Comparison of ENCODE assay signal across 1 cellular context in genomic region chr3:123317716-123318115, GRCh38.
TF ChIP-seq lines count a peak whose summit lies in the region.

No MANE protein-coding gene starts in this region.

TF ChIP-seq in H1, 55 proteins besides CTCF, POLR2A, EP300 and RAD21 (continued from another document):
- TF ChIP-seq E2F6 (IDR thresholded peaks at IDR 0.05), result no peak
- no peak for TF ChIP-seq TAF1 (IDR thresholded peaks at IDR 0.05; ENCODE audit: low read depth, low read length)
- no peak for TF ChIP-seq CREB1 (IDR thresholded peaks at IDR 0.05)
- no peak for TF ChIP-seq JUND (IDR thresholded peaks at IDR 0.05; ENCODE audit: low read length)
- TF ChIP-seq CHD2 (IDR thresholded peaks at IDR 0.05; ENCODE audit: low read length), result no peak
- TF ChIP-seq SIN3A (conservative IDR thresholded peaks at IDR 0.05 in 1 of 2, IDR thresholded peaks at IDR 0.05 in 1 of 2; ENCODE audit: low read depth in 1 of 2, low read length in 2 of 2), result no peak
- no peak for TF ChIP-seq JUN (IDR thresholded peaks at IDR 0.05; ENCODE audit: low read depth, low read length)
- no peak for TF ChIP-seq GABPA (IDR thresholded peaks at IDR 0.05; ENCODE audit: borderline replicate concordance, insufficient read depth, low read length)
- TF ChIP-seq POLR2AphosphoS5 (IDR thresholded peaks at IDR 0.05; ENCODE audit: low read depth, low read length), result no peak
- no peak for TF ChIP-seq EGR1 (IDR thresholded peaks at IDR 0.05; ENCODE audit: borderline replicate concordance, low read depth, low read length)
- TF ChIP-seq KDM4A (IDR thresholded peaks at IDR 0.05; ENCODE audit: low read depth, low read length, severe bottlenecking), result no peak
- no peak for TF ChIP-seq MAX (IDR thresholded peaks at IDR 0.05)
- TF ChIP-seq FOSL1 (IDR thresholded peaks at IDR 0.05; ENCODE audit: insufficient read depth, low read depth, low read length), result no peak
- no peak for TF ChIP-seq CHD1 (IDR thresholded peaks at IDR 0.05; ENCODE audit: low read depth, low read length)
- TF ChIP-seq SP1 (IDR thresholded peaks at IDR 0.05; ENCODE audit: low read depth, low read length), result no peak
- no peak for TF ChIP-seq SIRT6 (IDR thresholded peaks at IDR 0.05; ENCODE audit: low read length)
- no peak for TF ChIP-seq MAFK (IDR thresholded peaks at IDR 0.05; ENCODE audit: low read depth, low read length)
